Comparison of ENCODE assay signal across 11 cellular contexts in genomic region chr1:200512191-200512590, GRCh38.
DNase-seq lines count a peak whose midpoint lies in the region; ATAC-seq and TF ChIP-seq lines count a peak whose summit lies in the region.
"Had no signal": no experiment of that assay in that cellular context is flagged by ENCODE, and none has a peak within 500 bp of the region (broad histone marks: within the 10 kb centered on the region; RNA-seq: fewer than 3 reads in every experiment).

No MANE protein-coding gene starts in this region.

- H3K36me3 ChIP-seq in PC-3 (ENCODE audit: low read depth, low read length), result no peaks in the 10 kb centered on the region
- H3K36me3 ChIP-seq in lower lobe of right lung, result no peaks in the 10 kb centered on the region
- H3K36me3 ChIP-seq in sigmoid colon, result no peaks in the 10 kb centered on the region
- H3K36me3 ChIP-seq in transverse colon, result no peaks in the 10 kb centered on the region

- CTCF ChIA-PET in PC-3 (lab: Charles Lee), result interaction anchor here (0.6 to 1.2 kb wide), 6 partner anchors 21 to 370 kb away, joined by 3 to 6 read pairs (median 4); no protein-coding TSS in a partner anchor

- peak; percentile 86 for ATAC-seq in PC-3
- ATAC-seq in omental fat pad (ENCODE audit: low FRiP score), result peak; percentile 57
- no peak for ATAC-seq in lower lobe of right lung

- peak overlapping the region; percentile 33 for H3K9ac ChIP-seq in PC-3 (ENCODE audit: low read length)

- no TSS peak for BruUV-seq in PC-3 (replicated peaks; lab: Mats Ljungman, UMichigan)

- H3K4me2 ChIP-seq in PC-3 (ENCODE audit: low read length), result peak overlapping the region; percentile 72

- TF ChIP-seq EP300 in sigmoid colon (IDR thresholded peaks at IDR 0.05) (no peak), transverse colon (IDR thresholded peaks at IDR 0.05; ENCODE audit: low read depth) (no peak)

- POLR2A ChIA-PET in PC-3 (lab: Charles Lee; ENCODE audit: unreplicated experiment), result interaction anchor here (0.6 kb wide), 1 partner anchor 242 kb away, joined by 5 read pairs; no protein-coding TSS in a partner anchor

- peak overlapping the region; percentile 28; the same call in 1 of the 2 replicates for H3K4me3 ChIP-seq in PC-3 (ENCODE audit: low read length)
- no peak overlapping the region for H3K4me3 ChIP-seq in epithelial cell of esophagus (ENCODE audit: low read length)
- H3K4me3 ChIP-seq in lower lobe of right lung, result no peak overlapping the region
- no peak overlapping the region for H3K4me3 ChIP-seq in sigmoid colon
- H3K4me3 ChIP-seq in transverse colon, result no peak overlapping the region

- no peaks in the 10 kb centered on the region for H3K79me2 ChIP-seq in PC-3 (ENCODE audit: low read length)

- 74 to 88% methylated on average over 3 of the region's 3 CpGs for WGBS in sigmoid colon, 2 donors
- 56 to 77% methylated on average over 3 of the region's 3 CpGs for WGBS in transverse colon (ENCODE audit: low coverage in 1 of 2), 2 donors

- no peak for TF ChIP-seq POLR2A in sigmoid colon (IDR thresholded peaks at IDR 0.05)
- no peak for TF ChIP-seq POLR2A in transverse colon (IDR thresholded peaks at IDR 0.05)

- peak overlapping the region; percentile 76 for H2AFZ ChIP-seq in PC-3 (ENCODE audit: low read length)

- H3K9me3 ChIP-seq in PC-3 (ENCODE audit: low read length) (no peaks in the 10 kb centered on the region), lower lobe of right lung (no peaks in the 10 kb centered on the region), sigmoid colon (no peaks in the 10 kb centered on the region), transverse colon (no peaks in the 10 kb centered on the region)

- no peaks in the 10 kb centered on the region for H3K27me3 ChIP-seq in PC-3 (ENCODE audit: low read length)
- H3K27me3 ChIP-seq in lower lobe of right lung (ENCODE audit: low read depth), result no peaks in the 10 kb centered on the region
- peaks cover 0 to 10% (median 0%) of the 10 kb centered on the region in 3 donors for H3K27me3 ChIP-seq in sigmoid colon
- peaks cover 7% of the 10 kb centered on the region for H3K27me3 ChIP-seq in transverse colon

- TF ChIP-seq CTCF in PC-3 (conservative IDR thresholded peaks at IDR 0.05; ENCODE audit: low read depth, low read length), result no peak
- no peak for TF ChIP-seq CTCF in epithelial cell of esophagus (IDR thresholded peaks at IDR 0.05; ENCODE audit: insufficient read depth, low read depth, low read length, missing control alignments)
- TF ChIP-seq CTCF in omental fat pad (IDR thresholded peaks at IDR 0.05), result no peak
- TF ChIP-seq CTCF in lower lobe of right lung (IDR thresholded peaks at IDR 0.05), result no peak
- TF ChIP-seq CTCF in sigmoid colon (IDR thresholded peaks at IDR 0.05), result no peak
- no peak for TF ChIP-seq CTCF in transverse colon (IDR thresholded peaks at IDR 0.05)

- no peaks in the 10 kb centered on the region for H3K9me2 ChIP-seq in PC-3 (replicated peaks; ENCODE audit: low read length)

- DNase-seq in ELR (ENCODE audit: low read depth) (peak; percentile 80), PC-3 (peak; percentile 97), epithelial cell of esophagus (ENCODE audit: low read depth) (peak; percentile 75), omental fat pad (ENCODE audit: low spot score) (no peak), mucosa of gallbladder (ENCODE audit: low spot score) (no peak), lower lobe of right lung (no peak), sigmoid colon (no peak), transverse colon (no peak)
- DNase-seq: DMS153, NCI-H1694 treated with DMSO at 0.1 percent for 48 hours, OCI-M1 had no signal

- intact Hi-C loops in PC-3 (cut with micrococcal nuclease) (loop anchor here (1.0 to 10.0 kb wide), 4 partner anchors 44 to 737 kb away; no protein-coding TSS in a partner anchor), lower lobe of right lung (cut with DNase I) (no loop called here), sigmoid colon (cut with DNase I) (loop anchor here (10.0 kb wide), 1 partner anchor 827 kb away; no protein-coding TSS in a partner anchor), transverse colon (cut with DNase I; ENCODE audit: low total_unique reads) (no loop called here)

- in situ Hi-C loops in transverse colon (cut with MboI; ENCODE audit: low pct_ligation_motif_present in 1 of 4, low pct_unique_long_range_greater_than_20kb in 1 of 4, low sequenced_read_pairs in 3 of 4), result loop anchor here in 2 of 4 donors (10.0 to 25.0 kb wide), 2 partner anchors 827 to 1750 kb away; no protein-coding TSS in a partner anchor

- H3K4me1 ChIP-seq in PC-3 (ENCODE audit: insufficient read depth, low read length) (peaks cover 16% of the 10 kb centered on the region), lower lobe of right lung (no peaks in the 10 kb centered on the region), sigmoid colon (no peaks in the 10 kb centered on the region), transverse colon (peaks cover 0 to 7% (median 0%) of the 10 kb centered on the region in 4 donors)

- H3K27ac ChIP-seq in PC-3 (ENCODE audit: low read length) (peak overlapping the region; percentile 62), lower lobe of right lung (no peak overlapping the region), sigmoid colon (no peak overlapping the region), transverse colon (no peak overlapping the region)

- H4K20me1 ChIP-seq in PC-3 (ENCODE audit: low read length), result no peaks in the 10 kb centered on the region

- no peaks in the 10 kb centered on the region for H3F3A ChIP-seq in PC-3 (ENCODE audit: low read length, unreplicated experiment)

Comparison
In these comparisons a context has a peak if more than half of its experiments do, and no peak if none do; other contexts are left out.
1. DNase-seq: peak in ELR (single experiment), PC-3 (single experiment) and epithelial cell of esophagus (single experiment); none in omental fat pad (single experiment), mucosa of gallbladder (single experiment), lower lobe of right lung (single experiment), sigmoid colon (single experiment) and transverse colon (single experiment).
2. ATAC-seq: peak in PC-3 (single experiment) and omental fat pad (single experiment); none in lower lobe of right lung (0 of 2).
3. intact Hi-C loops: an anchor here in PC-3 (1.0 to 10.0 kb wide) and sigmoid colon (10.0 kb wide); none called in lower lobe of right lung and transverse colon.